Comparison of ENCODE assay signal across 8 cellular contexts in genomic region chr16:67241008-67241900, GRCh38. TPM values are rescaled to one million over a fixed set of nuclear protein-coding genes. Genes with fewer than 3 reads are reported as not detected.
A peak's percentile ranks its signal among the peaks of the same experiment; 100 is the strongest.
DNase-seq lines count a peak whose midpoint lies in the region; ATAC-seq and TF ChIP-seq lines count a peak whose summit lies in the region.

No MANE protein-coding gene starts in this region.

- peaks cover 34% of the 10 kb centered on the region for H3K4me1 ChIP-seq in Karpas-422 (ENCODE audit: low read length)

- H3K4me3 Mint-ChIP-seq in stimulated activated naive CD8-positive, alpha-beta T cell treated with anti-CD3 and anti-CD28 coated beads, Interleukin-15, Interleukin-2, amounts not matched to agents 100 ng/mL and 50 ng/mL, for 24 hours: no peak overlapping the region
- peak overlapping the region in 1 of 5 experiments; percentile 70 for H3K4me3 Mint-ChIP-seq in brain
- peak overlapping the region; percentile 52 for H3K4me3 Mint-ChIP-seq in type B pancreatic cell

- no peaks in the 10 kb centered on the region for H3K27me3 ChIP-seq in Karpas-422 (ENCODE audit: low read length)

- no peak for DNase-seq in stimulated activated naive CD8-positive, alpha-beta T cell treated with anti-CD3 and anti-CD28 coated beads, Interleukin-15, Interleukin-2, amounts not matched to agents 100 U/mL and 50 U/mL, for 24 hours
- DNase-seq in kidney tubule cell (ENCODE audit: low spot score) (peak; percentile 94), type B pancreatic cell (ENCODE audit: extremely low spot score, unreplicated experiment) (no peak), Karpas-422 (no peak), DMS 273 treated with DMSO at 0.1 percent for 48 hours (lab: John Stamatoyannopoulos, UW) (no peak)

- no peak overlapping the region for H3K4me2 ChIP-seq in Karpas-422 (ENCODE audit: low read depth, low read length, poor library complexity, severe bottlenecking)

- H2AFZ ChIP-seq in Karpas-422 (ENCODE audit: low read length): no peak overlapping the region

- no peak overlapping the region for H3K4me3 ChIP-seq in Karpas-422 (ENCODE audit: low read length)

- no peaks in the 10 kb centered on the region for H3K9me2 ChIP-seq in Karpas-422 (replicated peaks; ENCODE audit: insufficient read depth, low read length)

- no peaks in the 10 kb centered on the region for H3K9me3 Mint-ChIP-seq in stimulated activated naive CD8-positive, alpha-beta T cell treated with anti-CD3 and anti-CD28 coated beads, Interleukin-15, Interleukin-2, amounts not matched to agents 100 ng/mL and 50 ng/mL, for 24 hours
- H3K9me3 Mint-ChIP-seq in brain: no peaks in the 10 kb centered on the region
- no peaks in the 10 kb centered on the region for H3K9me3 Mint-ChIP-seq in type B pancreatic cell

- H4K20me1 ChIP-seq in Karpas-422 (ENCODE audit: insufficient read depth, low read depth, low read length): peaks cover 18% of the 10 kb centered on the region; the same call in 1 of the 2 replicates

- peak overlapping the region; percentile 34 for H3K27ac Mint-ChIP-seq in stimulated activated naive CD8-positive, alpha-beta T cell treated with anti-CD3 and anti-CD28 coated beads, Interleukin-15, Interleukin-2, amounts not matched to agents 100 ng/mL and 50 ng/mL, for 24 hours
- peak overlapping the region in 4 of 5 experiments; percentile 47 to 81 (median 66) for H3K27ac Mint-ChIP-seq in brain
- H3K27ac Mint-ChIP-seq in type B pancreatic cell: peak overlapping the region; percentile 97

- H3K36me3 ChIP-seq in Karpas-422 (ENCODE audit: insufficient read depth, low read length): peaks cover 6% of the 10 kb centered on the region; the same call in 1 of the 2 replicates

- ATAC-seq in stimulated activated naive CD8-positive, alpha-beta T cell treated with anti-CD3 and anti-CD28 coated beads, Interleukin-15, Interleukin-2, amounts not matched to agents 100 U/mL and 50 U/mL, for 24 hours: no peak
- no peak for ATAC-seq in HG03097 (IDR thresholded peaks at IDR 0.05; ENCODE audit: low FRiP score, unreplicated experiment)

- peaks cover 30% of the 10 kb centered on the region for H3K79me2 ChIP-seq in Karpas-422 (ENCODE audit: low read length)

- no peaks in the 10 kb centered on the region for H3K27me3 Mint-ChIP-seq in stimulated activated naive CD8-positive, alpha-beta T cell treated with anti-CD3 and anti-CD28 coated beads, Interleukin-15, Interleukin-2, amounts not matched to agents 100 ng/mL and 50 ng/mL, for 24 hours
- H3K27me3 Mint-ChIP-seq in brain (no peaks in the 10 kb centered on the region), type B pancreatic cell (no peaks in the 10 kb centered on the region)

- TF ChIP-seq CTCF in brain (conservative IDR thresholded peaks at IDR 0.05): no peak
- no peak for TF ChIP-seq CTCF in type B pancreatic cell (conservative IDR thresholded peaks at IDR 0.05)

- peaks cover 44% of the 10 kb centered on the region for H3K4me1 Mint-ChIP-seq in stimulated activated naive CD8-positive, alpha-beta T cell treated with anti-CD3 and anti-CD28 coated beads, Interleukin-15, Interleukin-2, amounts not matched to agents 100 ng/mL and 50 ng/mL, for 24 hours (ENCODE audit: low read depth)
- H3K4me1 Mint-ChIP-seq in brain: peaks cover 11% of the 10 kb centered on the region
- peaks cover 9% of the 10 kb centered on the region for H3K4me1 Mint-ChIP-seq in type B pancreatic cell (ENCODE audit: unreplicated experiment)

- no peak overlapping the region for H3K27ac ChIP-seq in Karpas-422 (ENCODE audit: low read length)

- peaks cover 36% of the 10 kb centered on the region for H3K36me3 Mint-ChIP-seq in stimulated activated naive CD8-positive, alpha-beta T cell treated with anti-CD3 and anti-CD28 coated beads, Interleukin-15, Interleukin-2, amounts not matched to agents 100 ng/mL and 50 ng/mL, for 24 hours (ENCODE audit: low read depth)
- peaks cover 9% of the 10 kb centered on the region for H3K36me3 Mint-ChIP-seq in brain
- peaks cover 6% of the 10 kb centered on the region for H3K36me3 Mint-ChIP-seq in type B pancreatic cell

- H3K9ac ChIP-seq in Karpas-422 (ENCODE audit: low read length): no peak overlapping the region

- H3K9me3 ChIP-seq in Karpas-422 (ENCODE audit: low read length): no peaks in the 10 kb centered on the region

RNA-seq across cellular contexts. Expression of gene FHOD1, which starts 6.0 kb away (rescaled TPM):
- 5.4 TPM for polyA plus RNA-seq in brain (ENCODE audit: insufficient read depth, low read depth, low replicate concordance)
- 15.2 and 34.7 TPM in 2 replicates for total RNA-seq in type B pancreatic cell (ENCODE audit: low replicate concordance)
- 29.1 and 33.1 TPM in 2 replicates for total RNA-seq in Karpas-422 (2014; rRNA removed; shearing (Covaris generic); ENCODE audit: low replicate concordance)

RNA-seq across cellular contexts. Expression of gene SLC9A5, which starts 7.5 kb away (rescaled TPM):
- polyA plus RNA-seq in brain (ENCODE audit: insufficient read depth, low read depth, low replicate concordance): 0.90 TPM
- total RNA-seq in type B pancreatic cell (ENCODE audit: low replicate concordance): 1.0 and 4.4 TPM in 2 replicates
- 4.9 and 6.1 TPM in 2 replicates for total RNA-seq in Karpas-422 (2014; rRNA removed; shearing (Covaris generic); ENCODE audit: low replicate concordance)

RNA-seq across cellular contexts. Expression of gene TMEM208, which starts 14.3 kb away (rescaled TPM):
- 80.3 TPM for polyA plus RNA-seq in brain (ENCODE audit: insufficient read depth, low read depth, low replicate concordance)
- 49.2 and 64.4 TPM in 2 replicates for total RNA-seq in type B pancreatic cell (ENCODE audit: low replicate concordance)
- total RNA-seq in Karpas-422 (2014; rRNA removed; shearing (Covaris generic); ENCODE audit: low replicate concordance): 19.5 and 38.9 TPM in 2 replicates

RNA-seq across cellular contexts. Expression of gene PLEKHG4, which starts 38.1 kb away (rescaled TPM):
- 11.1 TPM for polyA plus RNA-seq in brain (ENCODE audit: insufficient read depth, low read depth, low replicate concordance)
- 2.9 and 3.8 TPM in 2 replicates for total RNA-seq in type B pancreatic cell (ENCODE audit: low replicate concordance)
- total RNA-seq in Karpas-422 (2014; rRNA removed; shearing (Covaris generic); ENCODE audit: low replicate concordance): 0.36 and 0.86 TPM in 2 replicates

RNA-seq across cellular contexts. Expression of gene ELMO3, which starts 42.3 kb away (rescaled TPM):
- 6.5 TPM for polyA plus RNA-seq in brain (ENCODE audit: insufficient read depth, low read depth, low replicate concordance)
- total RNA-seq in type B pancreatic cell (ENCODE audit: low replicate concordance): 9.6 and 19.8 TPM in 2 replicates
- 0.82 and 5.6 TPM in 2 replicates for total RNA-seq in Karpas-422 (2014; rRNA removed; shearing (Covaris generic); ENCODE audit: low replicate concordance)

Comparison
In these comparisons a context has a peak if more than half of its experiments do, and no peak if none do; other contexts are left out.
1. H3K27ac Mint-ChIP-seq: peak in every context shown above with its lines; median percentile 97 in type B pancreatic cell; 66 in brain; 34 in stimulated activated naive CD8-positive, alpha-beta T cell treated with anti-CD3 and anti-CD28 coated beads, Interleukin-15, Interleukin-2, amounts not matched to agents 100 ng/mL and 50 ng/mL, for 24 hours.